1 cellular context compared by ENCODE assay signal in genomic region chr7:39622609-39623311, GRCh38.
TF ChIP-seq lines count a peak whose summit lies in the region.

No MANE protein-coding gene starts in this region.

TF ChIP-seq in HepG2, 621 proteins besides CTCF, POLR2A, EP300 and RAD21 (continues in another document):
- TF ChIP-seq HIC2 (CRISPR knock-in tag; IDR thresholded peaks at IDR 0.05; ENCODE audit: low read depth): 0 out of 2 replicates have a peak, but pooled peaks have one; percentile 21
- peak; percentile 91 for TF ChIP-seq YY1 (IDR thresholded peaks at IDR 0.05; ENCODE audit: insufficient read depth, insufficient replicate concordance, low read depth, low read length)
- 0 out of 2 replicates have a peak, but pooled peaks have one; percentile 76 for TF ChIP-seq TMF1 (CRISPR knock-in tag; IDR thresholded peaks at IDR 0.05; ENCODE audit: low read depth)
- 0 out of 2 replicates have a peak, but pooled peaks have one; percentile 7 for TF ChIP-seq NAIF1 (CRISPR knock-in tag; IDR thresholded peaks at IDR 0.05; ENCODE audit: borderline replicate concordance)
- TF ChIP-seq ZNF33A (CRISPR knock-in tag; IDR thresholded peaks at IDR 0.05; ENCODE audit: borderline replicate concordance): 0 out of 2 replicates have a peak, but pooled peaks have one; percentile 23
- TF ChIP-seq CSRNP1 (CRISPR knock-in tag; IDR thresholded peaks at IDR 0.05): peak; percentile 93; the same call in 1 of the 2 replicates
- 0 out of 2 replicates have a peak, but pooled peaks have one; percentile 16 for TF ChIP-seq DNMT1 (CRISPR knock-in tag; IDR thresholded peaks at IDR 0.05)
- 0 out of 2 replicates have a peak, but pooled peaks have one; percentile 13 for TF ChIP-seq POGZ (CRISPR knock-in tag; IDR thresholded peaks at IDR 0.05)
- TF ChIP-seq CBFB (CRISPR knock-in tag; IDR thresholded peaks at IDR 0.05): peak; percentile 30; the same call in 1 of the 2 replicates
- 0 out of 2 replicates have a peak, but pooled peaks have one; percentile 39 for TF ChIP-seq ZNF530 (CRISPR knock-in tag; IDR thresholded peaks at IDR 0.05; ENCODE audit: low read depth)
- TF ChIP-seq SNAPC4 (CRISPR knock-in tag; IDR thresholded peaks at IDR 0.05): peak; percentile 24; the same call in 1 of the 2 replicates
- 0 out of 2 replicates have a peak, but pooled peaks have one; percentile 20 for TF ChIP-seq ZNF20 (CRISPR knock-in tag; IDR thresholded peaks at IDR 0.05)
- TF ChIP-seq ZNF772 (CRISPR knock-in tag; IDR thresholded peaks at IDR 0.05): 0 out of 2 replicates have a peak, but pooled peaks have one; percentile 32
- peak; percentile 78; the same call in 1 of the 2 replicates for TF ChIP-seq ZNF296 (CRISPR knock-in tag; conservative IDR thresholded peaks at IDR 0.05)
- no peak for TF ChIP-seq REL (CRISPR knock-in tag; conservative IDR thresholded peaks at IDR 0.05)
- TF ChIP-seq TARDBP (CRISPR knock-in tag; IDR thresholded peaks at IDR 0.05): peak; percentile 77; the same call in 1 of the 2 replicates
- TF ChIP-seq ZNF7 (CRISPR knock-in tag; IDR thresholded peaks at IDR 0.05): no peak
- TF ChIP-seq SYNCRIP (IDR thresholded peaks at IDR 0.05; ENCODE audit: insufficient read depth, low read depth, low read length): no peak
- no peak for TF ChIP-seq USF2 (IDR thresholded peaks at IDR 0.05; ENCODE audit: low read depth, low read length)
- TF ChIP-seq USF2 (CRISPR knock-in tag; IDR thresholded peaks at IDR 0.05; ENCODE audit: borderline replicate concordance): peak; percentile 48; the same call in 1 of the 2 replicates
- 0 out of 2 replicates have a peak, but pooled peaks have one; percentile 47 for TF ChIP-seq ZNF816 (CRISPR knock-in tag; IDR thresholded peaks at IDR 0.05; ENCODE audit: borderline replicate concordance)
- no peak for TF ChIP-seq DNMT3B (CRISPR knock-in tag; conservative IDR thresholded peaks at IDR 0.05)
- no peak for TF ChIP-seq CCAR2 (optimal IDR thresholded peaks at IDR 0.05; ENCODE audit: low read depth, low read length)
- no peak for TF ChIP-seq ATF2 (CRISPR knock-in tag; IDR thresholded peaks at IDR 0.05)
- TF ChIP-seq PHF20 (CRISPR knock-in tag; IDR thresholded peaks at IDR 0.05): no peak
- TF ChIP-seq NPAS2 (CRISPR knock-in tag; IDR thresholded peaks at IDR 0.05; ENCODE audit: borderline replicate concordance): no peak
- 0 out of 2 replicates have a peak, but pooled peaks have one; percentile 35 for TF ChIP-seq MXD1 (CRISPR knock-in tag; IDR thresholded peaks at IDR 0.05)
- peak; percentile 52; the same call in 1 of the 2 replicates for TF ChIP-seq SNAPC2 (CRISPR knock-in tag; IDR thresholded peaks at IDR 0.05)
- TF ChIP-seq FLYWCH1 (CRISPR knock-in tag; IDR thresholded peaks at IDR 0.05): no peak
- peak; percentile 12; the same call in 1 of the 2 replicates for TF ChIP-seq RXRB (CRISPR knock-in tag; IDR thresholded peaks at IDR 0.05; ENCODE audit: borderline replicate concordance)
- 0 out of 2 replicates have a peak, but pooled peaks have one; percentile 42 for TF ChIP-seq ZBTB34 (CRISPR knock-in tag; IDR thresholded peaks at IDR 0.05)
- 0 out of 2 replicates have a peak, but pooled peaks have one; percentile 56 for TF ChIP-seq ZSCAN5A (CRISPR knock-in tag; IDR thresholded peaks at IDR 0.05; ENCODE audit: borderline replicate concordance)
- TF ChIP-seq ZNF354B (CRISPR knock-in tag; IDR thresholded peaks at IDR 0.05): peak; percentile 79; the same call in 1 of the 2 replicates
- TF ChIP-seq ZNF33B (CRISPR knock-in tag; IDR thresholded peaks at IDR 0.05): no peak
- peak; percentile 50 for TF ChIP-seq KDM5B (CRISPR knock-in tag; IDR thresholded peaks at IDR 0.05; ENCODE audit: borderline replicate concordance)
- peak; percentile 45; the same call in 1 of the 2 replicates for TF ChIP-seq AHR (CRISPR knock-in tag; IDR thresholded peaks at IDR 0.05)
- TF ChIP-seq FOSL1 (CRISPR knock-in tag; IDR thresholded peaks at IDR 0.05; ENCODE audit: borderline replicate concordance): 0 out of 2 replicates have a peak, but pooled peaks have one; percentile 2
- TF ChIP-seq MED8 (CRISPR knock-in tag; IDR thresholded peaks at IDR 0.05; ENCODE audit: insufficient replicate concordance): no peak
- peak; percentile 71 for TF ChIP-seq GLI4 (CRISPR knock-in tag; IDR thresholded peaks at IDR 0.05; ENCODE audit: borderline replicate concordance)
- 0 out of 2 replicates have a peak, but pooled peaks have one; percentile 44 for TF ChIP-seq IRX3 (CRISPR knock-in tag; IDR thresholded peaks at IDR 0.05; ENCODE audit: borderline replicate concordance, low read depth)
- no peak for TF ChIP-seq ZNF331 (CRISPR knock-in tag; IDR thresholded peaks at IDR 0.05)
- TF ChIP-seq HINFP (CRISPR knock-in tag; IDR thresholded peaks at IDR 0.05; ENCODE audit: low read depth): no peak
- peak; percentile 76; the same call in 1 of the 2 replicates for TF ChIP-seq EED (CRISPR knock-in tag; IDR thresholded peaks at IDR 0.05)
- 0 out of 2 replicates have a peak, but pooled peaks have one; percentile 9 for TF ChIP-seq ZNF30 (CRISPR knock-in tag; IDR thresholded peaks at IDR 0.05)
- peak; percentile 90; the same call in 1 of the 2 replicates for TF ChIP-seq ARID2 (CRISPR knock-in tag; IDR thresholded peaks at IDR 0.05; ENCODE audit: borderline replicate concordance)
- TF ChIP-seq TBX2 (CRISPR knock-in tag; IDR thresholded peaks at IDR 0.05; ENCODE audit: borderline replicate concordance): peak; percentile 22; the same call in 1 of the 2 replicates
- TF ChIP-seq RXRA (CRISPR knock-in tag; IDR thresholded peaks at IDR 0.05): peak; percentile 29; the same call in 1 of the 2 replicates
- no peak for TF ChIP-seq ZNF282 (IDR thresholded peaks at IDR 0.05; ENCODE audit: partially characterized antibody)
